1 cellular context compared by ENCODE assay signal in the genomic region with DNA sequence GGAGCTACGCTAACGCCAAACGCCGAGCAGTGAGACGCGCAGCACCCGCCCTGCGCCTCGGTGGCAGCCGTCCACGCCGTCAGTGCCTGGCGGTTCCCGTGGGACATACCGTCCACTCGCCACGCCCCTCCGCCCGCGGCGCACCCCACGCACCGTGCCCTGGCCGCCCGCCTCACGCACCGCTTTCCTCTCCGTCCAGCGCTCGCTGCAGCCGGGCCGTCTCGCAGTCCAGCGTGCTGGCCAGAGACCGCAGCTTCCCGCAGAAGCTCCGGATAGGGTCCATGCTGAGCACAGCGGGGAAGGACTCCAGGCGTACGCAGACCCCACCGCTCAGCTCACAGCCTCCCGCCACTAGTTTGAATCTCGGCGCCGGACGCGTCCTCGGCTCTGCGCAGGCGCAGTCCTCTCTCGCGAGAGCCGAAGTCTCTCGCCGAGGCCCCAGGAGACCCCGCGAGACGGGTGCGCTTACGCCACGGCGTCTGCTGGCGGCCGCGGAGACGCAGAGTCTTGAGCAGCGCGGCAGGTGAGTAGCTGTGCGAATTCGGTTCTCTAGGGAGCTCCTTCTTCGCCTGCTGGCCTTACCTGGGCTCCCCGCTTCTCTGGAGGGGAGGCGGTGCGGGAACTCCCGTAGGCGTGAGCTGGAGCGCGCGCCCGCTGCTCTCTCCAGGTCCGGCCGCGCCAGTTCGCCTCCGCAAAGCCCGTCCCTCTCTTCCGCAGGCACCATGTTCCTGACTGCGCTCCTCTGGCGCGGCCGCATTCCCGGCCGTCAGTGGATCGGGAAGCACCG.
A peak's percentile ranks its signal among the peaks of the same experiment; 100 is the strongest.
TF ChIP-seq lines count a peak whose summit lies in the region.

Gene MRPL57, plus strand, starts transcription at position 464 of the 787 bp plus-strand sequence. Its CDS starts 259 bp downstream, at position 723.
Gene SKA3, minus strand, starts transcription at position 358 of the 787 bp plus-strand sequence. Its CDS starts 75 bp downstream, at position 283.

TF ChIP-seq in Ishikawa, 13 proteins besides CTCF, POLR2A, EP300 and RAD21 (continued from another document):
- TF ChIP-seq FOXM1 (IDR thresholded peaks at IDR 0.05; ENCODE audit: borderline replicate concordance, low read depth): peak; percentile 91
